In the genomic region with DNA sequence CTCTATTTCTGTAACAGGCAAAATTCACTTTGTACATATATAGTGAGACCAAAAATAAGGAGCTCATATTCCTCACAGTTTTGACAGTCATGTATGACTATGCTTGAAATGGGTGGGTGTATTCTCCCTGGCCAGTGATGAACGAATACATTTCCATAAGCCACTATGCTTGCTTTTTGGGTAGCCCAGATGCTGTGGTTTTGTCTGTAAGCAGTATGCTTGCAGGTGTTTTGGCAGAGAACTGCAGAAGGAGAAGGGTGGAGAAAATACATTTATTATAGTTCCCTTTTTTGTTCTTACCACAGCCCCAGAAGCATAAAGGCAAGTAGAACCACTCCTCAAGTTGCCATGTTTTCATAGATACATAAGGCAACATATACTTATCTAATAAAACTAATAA, we compare ENCODE assay signal across 22 cellular contexts.
DNase-seq lines count a peak whose midpoint lies in the region; ATAC-seq, FAIRE-seq and TF ChIP-seq lines count a peak whose summit lies in the region.
"Had no signal": no experiment of that assay in that cellular context is flagged by ENCODE, and none has a peak within 500 bp of the region (broad histone marks: within the 10 kb centered on the region; RNA-seq: fewer than 3 reads in every experiment).

No MANE protein-coding gene starts in this region.

- peak overlapping the region; percentile 96 for H3K27ac ChIP-seq in SU-DHL-6 (ENCODE audit: low read depth, low read length)
- H3K27ac ChIP-seq: hepatocyte, HL-60, KMS-11, neural progenitor cell, transverse colon had no signal

- peak overlapping the region; percentile 27; the same call in 1 of the 2 replicates for H3K9ac ChIP-seq in SU-DHL-6 (ENCODE audit: low read length)
- H3K9ac ChIP-seq: KMS-11, neural progenitor cell had no signal

- in situ Hi-C loops in KBM-7 (cut with MboI; ENCODE audit: low pct_unique_long_range_greater_than_20kb, low sequenced_read_pairs): no loop called here

- H2AFZ ChIP-seq in SU-DHL-6 (ENCODE audit: low read depth, low read length, severe bottlenecking): no peak overlapping the region
- H2AFZ ChIP-seq: hepatocyte, neural progenitor cell had no signal

- no peaks in the 10 kb centered on the region for H3K79me2 ChIP-seq in SU-DHL-6 (ENCODE audit: insufficient read depth, low read length)

- H4K20me1 ChIP-seq in SU-DHL-6 (ENCODE audit: low read depth, low read length): no peaks in the 10 kb centered on the region

- TF ChIP-seq CTCF in SU-DHL-6 (IDR thresholded peaks at IDR 0.05; ENCODE audit: insufficient read depth, low read length, poor library complexity, severe bottlenecking): no peak

- H3K9me2 ChIP-seq in SU-DHL-6 (replicated peaks; ENCODE audit: insufficient read depth, low read length): no peaks in the 10 kb centered on the region

- H3K4me2 ChIP-seq in SU-DHL-6 (ENCODE audit: low read depth, low read length, poor library complexity, severe bottlenecking): peak overlapping the region; percentile 78
- H3K4me2 ChIP-seq: hepatocyte, KMS-11, neural progenitor cell had no signal

- H3K4me3 ChIP-seq in SU-DHL-6 (ENCODE audit: insufficient read depth, low read length, poor library complexity, severe bottlenecking): no peak overlapping the region
- H3K4me3 ChIP-seq: hepatocyte, neural progenitor cell, transverse colon had no signal

- H3K27me3 ChIP-seq in SU-DHL-6 (ENCODE audit: low read length): no peaks in the 10 kb centered on the region
- H3K27me3 ChIP-seq: hepatocyte, neural progenitor cell, transverse colon had no signal

- no peaks in the 10 kb centered on the region for H3K9me3 ChIP-seq in SU-DHL-6 (ENCODE audit: insufficient read depth, low read length)
- H3K9me3 ChIP-seq: transverse colon had no signal

- H3F3A ChIP-seq in SU-DHL-6 (ENCODE audit: insufficient read depth): peaks cover 20% of the 10 kb centered on the region

- peak; percentile 1 for DNase-seq in KBM-7
- DNase-seq in SW 1271 (lab: John Stamatoyannopoulos, UW): no peak
- no peak for DNase-seq in NCI-H187 (lab: John Stamatoyannopoulos, UW)
- DNase-seq in HuH-7 (ENCODE audit: low spot score): no peak
- DNase-seq in urothelium cell line (ENCODE audit: low spot score): no peak
- DNase-seq: activated CD4-positive, CD25-positive, alpha-beta regulatory T cell; central memory CD4-positive, alpha-beta T cell; effector memory CD4-positive, alpha-beta T cell; H9; NCI-H526; stimulated activated naive CD4-positive, alpha-beta T cell treated with Interleukin-2 at 50 U/mL for 16 hours; transverse colon had no signal

- H3K36me3 ChIP-seq in SU-DHL-6 (ENCODE audit: low read length): no peaks in the 10 kb centered on the region
- H3K36me3 ChIP-seq: neural progenitor cell, transverse colon had no signal

- no peak for FAIRE-seq in urothelium cell line (lab: Jason Lieb, UNC)
- FAIRE-seq: D721Med, keratinocyte had no signal

- ATAC-seq in GM18517 (IDR thresholded peaks at IDR 0.05; ENCODE audit: unreplicated experiment) (peak; percentile 59), GM19468 (IDR thresholded peaks at IDR 0.05; ENCODE audit: extremely low read depth, unreplicated experiment) (peak; percentile 34)
- ATAC-seq: activated T-helper 17 cell treated with anti-CD3 and anti-CD28 coated beads, Interleukin-2, amount 50 U/mL, for 72 hours had no signal
